Comparison of ENCODE assay signal across 8 cellular contexts in the genomic region with DNA sequence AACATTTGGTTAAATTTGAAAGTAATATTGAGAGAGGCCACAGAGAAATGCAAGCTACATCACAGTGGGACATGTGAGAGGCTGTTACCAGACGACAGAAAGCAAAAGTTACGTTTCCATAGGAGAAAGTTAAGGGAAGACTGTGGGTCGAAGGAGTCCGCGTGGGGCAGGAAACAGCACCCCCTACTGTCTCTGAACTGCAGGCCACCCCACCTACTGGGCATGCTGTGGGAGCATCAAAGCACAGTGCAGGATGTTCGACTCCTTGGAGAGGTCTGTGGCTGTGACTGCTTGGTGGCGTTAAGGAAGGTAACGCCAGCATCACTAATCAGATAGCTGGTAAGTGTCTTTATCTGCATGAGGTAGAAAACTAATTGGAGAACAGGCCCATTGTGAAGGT.
DNase-seq lines count a peak whose midpoint lies in the region; ATAC-seq and TF ChIP-seq lines count a peak whose summit lies in the region.

No MANE protein-coding gene starts in this region.

- intact Hi-C loops in PC-9 (cut with micrococcal nuclease; ENCODE audit: unreplicated experiment) (no loop called here), colonic mucosa (cut with DNase I) (loop anchor here (5.0 kb wide), 1 partner anchor 608 kb away; no protein-coding TSS in a partner anchor), natural killer cell (cut with micrococcal nuclease) (no loop called here)

- H3K36me3 ChIP-seq in PC-9 (ENCODE audit: low read depth) = no peaks in the 10 kb centered on the region
- H3K36me3 ChIP-seq in colonic mucosa = no peaks in the 10 kb centered on the region

- H3K4me3 ChIP-seq in PC-9 (no peak overlapping the region), colonic mucosa (no peak overlapping the region)

- no TSS peak for BruUV-seq in PC-9 (replicated peaks; lab: Mats Ljungman, UMichigan)

- H3K27me3 ChIP-seq in PC-9 (ENCODE audit: insufficient read depth, low read depth) (no peaks in the 10 kb centered on the region), colonic mucosa (no peaks in the 10 kb centered on the region)

- no peak overlapping the region for H3K4me2 ChIP-seq in PC-9

- H3K4me1 ChIP-seq in PC-9 (replicated peaks; ENCODE audit: insufficient read depth) = no peaks in the 10 kb centered on the region
- no peaks in the 10 kb centered on the region for H3K4me1 ChIP-seq in colonic mucosa

- H3K4me1 Mint-ChIP-seq in natural killer cell = no peaks in the 10 kb centered on the region

- H3K9me3 Mint-ChIP-seq in natural killer cell = no peaks in the 10 kb centered on the region

- POLR2A ChIA-PET in PC-9 (lab: Charles Lee; ENCODE audit: unreplicated experiment) = no interaction called here

- no peaks in the 10 kb centered on the region for H4K20me1 ChIP-seq in PC-9 (ENCODE audit: insufficient read depth)

- H2AFZ ChIP-seq in PC-9 = no peak overlapping the region

- no peak overlapping the region for H3K9ac ChIP-seq in colonic mucosa (ENCODE audit: low read depth in 2 of 2, low read length in 2 of 2)

- H3K27ac ChIP-seq in PC-9 = no peak overlapping the region
- H3K27ac ChIP-seq in colonic mucosa = no peak overlapping the region

- no peaks in the 10 kb centered on the region for H3K79me2 ChIP-seq in PC-9 (ENCODE audit: low read depth)

- H3K27me3 Mint-ChIP-seq in natural killer cell (ENCODE audit: low read depth in 2 of 2) = no peaks in the 10 kb centered on the region

- CTCF ChIA-PET in PC-9 (lab: Charles Lee) = no interaction called here

- H3K27ac Mint-ChIP-seq in natural killer cell = no peak overlapping the region

- DNase-seq in 8988T (peak; percentile 11), PC-9 (no peak), colonic mucosa (peak; percentile 29), natural killer cell (no peak), NCI-H524 (lab: John Stamatoyannopoulos, UW) (no peak), ecto neural progenitor cell (ENCODE audit: low spot score) (no peak)

- peak; percentile 85 for ATAC-seq in GM18498 (IDR thresholded peaks at IDR 0.05; ENCODE audit: unreplicated experiment)
- peak; percentile 87 for ATAC-seq in HG02884 (IDR thresholded peaks at IDR 0.05; ENCODE audit: unreplicated experiment)
- peak in 2 of 3 donors; percentile 55 to 61 for ATAC-seq in natural killer cell

- TF ChIP-seq CTCF in PC-9 (conservative IDR thresholded peaks at IDR 0.05) (peak; percentile 59), colonic mucosa (IDR thresholded peaks at IDR 0.05) (peak; percentile 46), natural killer cell (IDR thresholded peaks at IDR 0.05) (peak; percentile 26)

- H3K9me3 ChIP-seq in PC-9 (ENCODE audit: insufficient read depth, low read depth) = no peaks in the 10 kb centered on the region
- no peaks in the 10 kb centered on the region for H3K9me3 ChIP-seq in colonic mucosa

- no peaks in the 10 kb centered on the region for H3F3A ChIP-seq in PC-9 (ENCODE audit: insufficient read depth, low read depth)

- H3K9me2 ChIP-seq in PC-9 (ENCODE audit: insufficient read depth) = no peaks in the 10 kb centered on the region

- H3K4me3 Mint-ChIP-seq in natural killer cell = no peak overlapping the region

- no peaks in the 10 kb centered on the region for H3K36me3 Mint-ChIP-seq in natural killer cell

Comparison
In these comparisons a context has a peak if more than half of its experiments do, and no peak if none do; other contexts are left out.
1. DNase-seq: peak in 8988T (single experiment) and colonic mucosa (single experiment); none in PC-9 (0 of 2), natural killer cell (single experiment), NCI-H524 (0 of 2) and ecto neural progenitor cell (single experiment).
2. Peak in every context shown above with its lines, with median percentiles within 50 percentile points of each other: ATAC-seq and CTCF ChIP-seq.